In genomic region chr16:70685938-70686375, GRCh38 we compare ENCODE assay signal across 1 cellular context.
A peak's percentile ranks its signal among the peaks of the same experiment; 100 is the strongest.
TF ChIP-seq lines count a peak whose summit lies in the region.

A gene with protein sequence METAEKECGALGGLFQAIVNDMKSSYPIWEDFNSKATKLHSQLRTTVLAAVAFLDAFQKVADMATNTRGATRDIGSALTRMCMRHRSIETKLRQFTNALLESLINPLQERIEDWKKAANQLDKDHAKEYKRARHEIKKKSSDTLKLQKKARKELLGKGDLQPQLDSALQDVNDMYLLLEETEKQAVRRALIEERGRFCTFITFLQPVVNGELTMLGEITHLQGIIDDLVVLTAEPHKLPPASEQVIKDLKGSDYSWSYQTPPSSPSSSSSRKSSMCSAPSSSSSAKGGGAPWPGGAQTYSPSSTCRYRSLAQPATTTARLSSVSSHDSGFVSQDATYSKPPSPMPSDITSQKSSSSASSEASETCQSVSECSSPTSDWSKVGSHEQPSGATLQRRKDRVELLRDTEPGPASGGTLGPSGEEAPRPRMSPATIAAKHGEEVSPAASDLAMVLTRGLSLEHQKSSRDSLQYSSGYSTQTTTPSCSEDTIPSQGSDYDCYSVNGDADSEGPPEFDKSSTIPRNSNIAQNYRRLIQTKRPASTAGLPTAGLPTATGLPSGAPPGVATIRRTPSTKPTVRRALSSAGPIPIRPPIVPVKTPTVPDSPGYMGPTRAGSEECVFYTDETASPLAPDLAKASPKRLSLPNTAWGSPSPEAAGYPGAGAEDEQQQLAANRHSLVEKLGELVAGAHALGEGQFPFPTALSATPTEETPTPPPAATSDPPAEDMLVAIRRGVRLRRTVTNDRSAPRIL (minus strand): TSS chr16:70686053. CDS start chr16:70685791, 262 bp downstream.

TF ChIP-seq in HepG2, 621 proteins besides CTCF, POLR2A, EP300 and RAD21 (continued from another document and continues in another):
- TF ChIP-seq U2AF1 (optimal IDR thresholded peaks at IDR 0.05; ENCODE audit: low read depth, low read length) (no peak), ZMYM2 (CRISPR knock-in tag; IDR thresholded peaks at IDR 0.05) (peak; percentile 41; the same call in 1 of the 2 replicates), THRA (CRISPR knock-in tag; IDR thresholded peaks at IDR 0.05; ENCODE audit: borderline replicate concordance) (0 out of 2 replicates have a peak, but pooled peaks have one; percentile 25), ZNF563 (CRISPR knock-in tag; IDR thresholded peaks at IDR 0.05) (0 out of 2 replicates have a peak, but pooled peaks have one; percentile 30), ZNF850 (CRISPR knock-in tag; conservative IDR thresholded peaks at IDR 0.05) (no peak), ZC3H4 (CRISPR knock-in tag; IDR thresholded peaks at IDR 0.05; ENCODE audit: borderline replicate concordance) (no peak), ZSCAN20 (CRISPR knock-in tag; IDR thresholded peaks at IDR 0.05; ENCODE audit: borderline replicate concordance) (peak; percentile 18; the same call in 1 of the 2 replicates), ZNF558 (CRISPR knock-in tag; IDR thresholded peaks at IDR 0.05; ENCODE audit: borderline replicate concordance) (no peak), PTBP1 (IDR thresholded peaks at IDR 0.05; ENCODE audit: low read depth, low read length, poor library complexity, severe bottlenecking) (no peak), ONECUT2 (CRISPR knock-in tag; IDR thresholded peaks at IDR 0.05) (no peak), FIP1L1 (IDR thresholded peaks at IDR 0.05; ENCODE audit: borderline replicate concordance, insufficient read depth, low read depth, low read length) (no peak), ZBTB10 (CRISPR knock-in tag; IDR thresholded peaks at IDR 0.05; ENCODE audit: borderline replicate concordance) (no peak), ZNF333 (CRISPR knock-in tag; IDR thresholded peaks at IDR 0.05; ENCODE audit: borderline replicate concordance) (0 out of 2 replicates have a peak, but pooled peaks have one; percentile 11), NR3C1 (CRISPR knock-in tag; IDR thresholded peaks at IDR 0.05) (no peak), HMGA1 (CRISPR knock-in tag; conservative IDR thresholded peaks at IDR 0.05) (no peak), SRY (CRISPR knock-in tag; IDR thresholded peaks at IDR 0.05) (no peak; the same call in 1 of the 2 replicates), RXRA (CRISPR knock-in tag; IDR thresholded peaks at IDR 0.05) (no peak), ZNF124 (CRISPR knock-in tag; IDR thresholded peaks at IDR 0.05) (no peak), NFE2 (CRISPR knock-in tag; IDR thresholded peaks at IDR 0.05) (no peak), ZNF747 (CRISPR knock-in tag; IDR thresholded peaks at IDR 0.05; ENCODE audit: borderline replicate concordance) (0 out of 2 replicates have a peak, but pooled peaks have one; percentile 26), ZNF225 (CRISPR knock-in tag; IDR thresholded peaks at IDR 0.05) (no peak), ZNF709 (CRISPR knock-in tag; IDR thresholded peaks at IDR 0.05) (no peak), NFRKB (IDR thresholded peaks at IDR 0.05) (no peak), ZNF136 (CRISPR knock-in tag; IDR thresholded peaks at IDR 0.05; ENCODE audit: low read depth) (no peak), ZNF773 (CRISPR knock-in tag; IDR thresholded peaks at IDR 0.05; ENCODE audit: borderline replicate concordance) (no peak), HNRNPH1 (optimal IDR thresholded peaks at IDR 0.05; ENCODE audit: low read depth, low read length) (no peak), ZNF557 (CRISPR knock-in tag; IDR thresholded peaks at IDR 0.05) (no peak), ZNF232 (CRISPR knock-in tag; IDR thresholded peaks at IDR 0.05; ENCODE audit: borderline replicate concordance) (no peak), ZNF816 (CRISPR knock-in tag; IDR thresholded peaks at IDR 0.05; ENCODE audit: borderline replicate concordance) (no peak), ZEB1 (IDR thresholded peaks at IDR 0.05; ENCODE audit: insufficient replicate concordance, low read depth) (no peak), CBX1 (IDR thresholded peaks at IDR 0.05; ENCODE audit: low read depth) (no peak), ATM (IDR thresholded peaks at IDR 0.05; ENCODE audit: borderline replicate concordance) (no peak), MAFK (conservative IDR thresholded peaks at IDR 0.05 in 1 of 2, IDR thresholded peaks at IDR 0.05 in 1 of 2; ENCODE audit: low read length in 2 of 2) (no peak)
- TF ChIP-seq, protein P1, sequence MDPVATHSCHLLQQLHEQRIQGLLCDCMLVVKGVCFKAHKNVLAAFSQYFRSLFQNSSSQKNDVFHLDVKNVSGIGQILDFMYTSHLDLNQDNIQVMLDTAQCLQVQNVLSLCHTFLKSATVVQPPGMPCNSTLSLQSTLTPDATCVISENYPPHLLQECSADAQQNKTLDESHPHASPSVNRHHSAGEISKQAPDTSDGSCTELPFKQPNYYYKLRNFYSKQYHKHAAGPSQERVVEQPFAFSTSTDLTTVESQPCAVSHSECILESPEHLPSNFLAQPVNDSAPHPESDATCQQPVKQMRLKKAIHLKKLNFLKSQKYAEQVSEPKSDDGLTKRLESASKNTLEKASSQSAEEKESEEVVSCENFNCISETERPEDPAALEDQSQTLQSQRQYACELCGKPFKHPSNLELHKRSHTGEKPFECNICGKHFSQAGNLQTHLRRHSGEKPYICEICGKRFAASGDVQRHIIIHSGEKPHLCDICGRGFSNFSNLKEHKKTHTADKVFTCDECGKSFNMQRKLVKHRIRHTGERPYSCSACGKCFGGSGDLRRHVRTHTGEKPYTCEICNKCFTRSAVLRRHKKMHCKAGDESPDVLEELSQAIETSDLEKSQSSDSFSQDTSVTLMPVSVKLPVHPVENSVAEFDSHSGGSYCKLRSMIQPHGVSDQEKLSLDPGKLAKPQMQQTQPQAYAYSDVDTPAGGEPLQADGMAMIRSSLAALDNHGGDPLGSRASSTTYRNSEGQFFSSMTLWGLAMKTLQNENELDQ (CRISPR knock-in tag; IDR thresholded peaks at IDR 0.05; ENCODE audit: borderline replicate concordance) = no peak
- TF ChIP-seq, protein P2, sequence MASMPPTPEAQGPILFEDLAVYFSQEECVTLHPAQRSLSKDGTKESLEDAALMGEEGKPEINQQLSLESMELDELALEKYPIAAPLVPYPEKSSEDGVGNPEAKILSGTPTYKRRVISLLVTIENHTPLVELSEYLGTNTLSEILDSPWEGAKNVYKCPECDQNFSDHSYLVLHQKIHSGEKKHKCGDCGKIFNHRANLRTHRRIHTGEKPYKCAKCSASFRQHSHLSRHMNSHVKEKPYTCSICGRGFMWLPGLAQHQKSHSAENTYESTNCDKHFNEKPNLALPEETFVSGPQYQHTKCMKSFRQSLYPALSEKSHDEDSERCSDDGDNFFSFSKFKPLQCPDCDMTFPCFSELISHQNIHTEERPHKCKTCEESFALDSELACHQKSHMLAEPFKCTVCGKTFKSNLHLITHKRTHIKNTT (CRISPR knock-in tag; IDR thresholded peaks at IDR 0.05) = no peak
- TF ChIP-seq, protein P3, sequence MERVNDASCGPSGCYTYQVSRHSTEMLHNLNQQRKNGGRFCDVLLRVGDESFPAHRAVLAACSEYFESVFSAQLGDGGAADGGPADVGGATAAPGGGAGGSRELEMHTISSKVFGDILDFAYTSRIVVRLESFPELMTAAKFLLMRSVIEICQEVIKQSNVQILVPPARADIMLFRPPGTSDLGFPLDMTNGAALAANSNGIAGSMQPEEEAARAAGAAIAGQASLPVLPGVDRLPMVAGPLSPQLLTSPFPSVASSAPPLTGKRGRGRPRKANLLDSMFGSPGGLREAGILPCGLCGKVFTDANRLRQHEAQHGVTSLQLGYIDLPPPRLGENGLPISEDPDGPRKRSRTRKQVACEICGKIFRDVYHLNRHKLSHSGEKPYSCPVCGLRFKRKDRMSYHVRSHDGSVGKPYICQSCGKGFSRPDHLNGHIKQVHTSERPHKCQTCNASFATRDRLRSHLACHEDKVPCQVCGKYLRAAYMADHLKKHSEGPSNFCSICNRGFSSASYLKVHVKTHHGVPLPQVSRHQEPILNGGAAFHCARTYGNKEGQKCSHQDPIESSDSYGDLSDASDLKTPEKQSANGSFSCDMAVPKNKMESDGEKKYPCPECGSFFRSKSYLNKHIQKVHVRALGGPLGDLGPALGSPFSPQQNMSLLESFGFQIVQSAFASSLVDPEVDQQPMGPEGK (CRISPR knock-in tag; IDR thresholded peaks at IDR 0.05) = peak; percentile 93
- TF ChIP-seq, protein P4, sequence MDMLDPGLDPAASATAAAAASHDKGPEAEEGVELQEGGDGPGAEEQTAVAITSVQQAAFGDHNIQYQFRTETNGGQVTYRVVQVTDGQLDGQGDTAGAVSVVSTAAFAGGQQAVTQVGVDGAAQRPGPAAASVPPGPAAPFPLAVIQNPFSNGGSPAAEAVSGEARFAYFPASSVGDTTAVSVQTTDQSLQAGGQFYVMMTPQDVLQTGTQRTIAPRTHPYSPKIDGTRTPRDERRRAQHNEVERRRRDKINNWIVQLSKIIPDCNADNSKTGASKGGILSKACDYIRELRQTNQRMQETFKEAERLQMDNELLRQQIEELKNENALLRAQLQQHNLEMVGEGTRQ (IDR thresholded peaks at IDR 0.05; ENCODE audit: low read depth, low read length) = peak; percentile 72
- TF ChIP-seq, protein P4 (CRISPR knock-in tag; IDR thresholded peaks at IDR 0.05; ENCODE audit: borderline replicate concordance) = peak; percentile 72; the same call in 1 of the 2 replicates
- TF ChIP-seq, protein P5, sequence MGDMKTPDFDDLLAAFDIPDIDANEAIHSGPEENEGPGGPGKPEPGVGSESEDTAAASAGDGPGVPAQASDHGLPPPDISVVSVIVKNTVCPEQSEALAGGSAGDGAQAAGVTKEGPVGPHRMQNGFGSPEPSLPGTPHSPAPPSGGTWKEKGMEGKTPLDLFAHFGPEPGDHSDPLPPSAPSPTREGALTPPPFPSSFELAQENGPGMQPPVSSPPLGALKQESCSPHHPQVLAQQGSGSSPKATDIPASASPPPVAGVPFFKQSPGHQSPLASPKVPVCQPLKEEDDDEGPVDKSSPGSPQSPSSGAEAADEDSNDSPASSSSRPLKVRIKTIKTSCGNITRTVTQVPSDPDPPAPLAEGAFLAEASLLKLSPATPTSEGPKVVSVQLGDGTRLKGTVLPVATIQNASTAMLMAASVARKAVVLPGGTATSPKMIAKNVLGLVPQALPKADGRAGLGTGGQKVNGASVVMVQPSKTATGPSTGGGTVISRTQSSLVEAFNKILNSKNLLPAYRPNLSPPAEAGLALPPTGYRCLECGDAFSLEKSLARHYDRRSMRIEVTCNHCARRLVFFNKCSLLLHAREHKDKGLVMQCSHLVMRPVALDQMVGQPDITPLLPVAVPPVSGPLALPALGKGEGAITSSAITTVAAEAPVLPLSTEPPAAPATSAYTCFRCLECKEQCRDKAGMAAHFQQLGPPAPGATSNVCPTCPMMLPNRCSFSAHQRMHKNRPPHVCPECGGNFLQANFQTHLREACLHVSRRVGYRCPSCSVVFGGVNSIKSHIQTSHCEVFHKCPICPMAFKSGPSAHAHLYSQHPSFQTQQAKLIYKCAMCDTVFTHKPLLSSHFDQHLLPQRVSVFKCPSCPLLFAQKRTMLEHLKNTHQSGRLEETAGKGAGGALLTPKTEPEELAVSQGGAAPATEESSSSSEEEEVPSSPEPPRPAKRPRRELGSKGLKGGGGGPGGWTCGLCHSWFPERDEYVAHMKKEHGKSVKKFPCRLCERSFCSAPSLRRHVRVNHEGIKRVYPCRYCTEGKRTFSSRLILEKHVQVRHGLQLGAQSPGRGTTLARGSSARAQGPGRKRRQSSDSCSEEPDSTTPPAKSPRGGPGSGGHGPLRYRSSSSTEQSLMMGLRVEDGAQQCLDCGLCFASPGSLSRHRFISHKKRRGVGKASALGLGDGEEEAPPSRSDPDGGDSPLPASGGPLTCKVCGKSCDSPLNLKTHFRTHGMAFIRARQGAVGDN (CRISPR knock-in tag; IDR thresholded peaks at IDR 0.05) = peak; percentile 40
- TF ChIP-seq, protein P6, sequence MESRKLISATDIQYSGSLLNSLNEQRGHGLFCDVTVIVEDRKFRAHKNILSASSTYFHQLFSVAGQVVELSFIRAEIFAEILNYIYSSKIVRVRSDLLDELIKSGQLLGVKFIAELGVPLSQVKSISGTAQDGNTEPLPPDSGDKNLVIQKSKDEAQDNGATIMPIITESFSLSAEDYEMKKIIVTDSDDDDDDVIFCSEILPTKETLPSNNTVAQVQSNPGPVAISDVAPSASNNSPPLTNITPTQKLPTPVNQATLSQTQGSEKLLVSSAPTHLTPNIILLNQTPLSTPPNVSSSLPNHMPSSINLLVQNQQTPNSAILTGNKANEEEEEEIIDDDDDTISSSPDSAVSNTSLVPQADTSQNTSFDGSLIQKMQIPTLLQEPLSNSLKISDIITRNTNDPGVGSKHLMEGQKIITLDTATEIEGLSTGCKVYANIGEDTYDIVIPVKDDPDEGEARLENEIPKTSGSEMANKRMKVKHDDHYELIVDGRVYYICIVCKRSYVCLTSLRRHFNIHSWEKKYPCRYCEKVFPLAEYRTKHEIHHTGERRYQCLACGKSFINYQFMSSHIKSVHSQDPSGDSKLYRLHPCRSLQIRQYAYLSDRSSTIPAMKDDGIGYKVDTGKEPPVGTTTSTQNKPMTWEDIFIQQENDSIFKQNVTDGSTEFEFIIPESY (CRISPR knock-in tag; IDR thresholded peaks at IDR 0.05) = no peak
